ENCODE assay signal across 17 cellular contexts in the genomic region with DNA sequence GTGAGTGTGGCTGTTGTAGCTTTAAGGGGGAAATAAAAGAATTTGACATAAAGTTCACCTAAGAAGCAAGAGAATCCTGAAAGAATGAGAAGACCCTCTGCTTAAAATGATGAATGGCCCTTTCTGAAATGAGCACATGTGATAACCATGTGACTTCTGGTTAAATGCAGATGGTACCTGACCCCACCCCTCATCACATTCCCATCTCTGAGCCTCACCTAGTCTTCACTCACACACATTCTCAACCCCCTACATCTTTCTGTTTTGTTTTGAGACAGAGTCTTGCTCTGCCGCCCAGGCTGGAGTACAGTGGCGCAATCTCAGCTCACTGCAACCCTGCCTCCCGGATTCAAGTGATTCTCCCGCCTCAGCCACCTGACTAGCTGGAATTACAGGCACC.
"Had no signal": no experiment of that assay in that cellular context is flagged by ENCODE, and none has a peak within 500 bp of the region (broad histone marks: within the 10 kb centered on the region; RNA-seq: fewer than 3 reads in every experiment).

No MANE protein-coding gene starts in this region.

- H3K4me3 Mint-ChIP-seq: nephron progenitor cell had no signal

- H3K36me3 ChIP-seq: lower lobe of right lung, vagina had no signal

- H3K4me3 ChIP-seq: lower lobe of right lung, sigmoid colon, vagina had no signal

- DNase-seq: activated CD4-positive, alpha-beta T cell treated with anti-CD3 and anti-CD28 coated beads for 48 hours; activated CD8-positive, alpha-beta memory T cell treated with anti-CD3 and anti-CD28 coated beads for 24 hours; activated CD8-positive, alpha-beta memory T cell treated with anti-CD3 and anti-CD28 coated beads, Interleukin-2, amount 50 U/mL, for 48 hours; activated naive CD4-positive, alpha-beta T cell; cerebellar nuclear complex; cortex of kidney; hypothalamus; islet precursor cell; lower lobe of right lung; nephron progenitor cell; nucleus accumbens; sigmoid colon; stimulated activated CD4-positive, alpha-beta T cell treated with anti-CD3 and anti-CD28 coated beads, Interleukin-4, amount 100 ng/mL, for 4 hours; stimulated activated naive CD4-positive, alpha-beta T cell treated with Interleukin-2 at 50 U/mL for 16 hours; SW 1271; trophoblast cell had no signal

- H3K4me1 ChIP-seq: lower lobe of right lung, sigmoid colon, vagina had no signal

- ATAC-seq: lower lobe of right lung had no signal

- H3K9me3 ChIP-seq: lower lobe of right lung, sigmoid colon, vagina had no signal

- H3K27me3 ChIP-seq: sigmoid colon, vagina had no signal

- H3K27ac ChIP-seq: lower lobe of right lung, sigmoid colon, vagina had no signal
